15 cellular contexts compared by ENCODE assay signal in genomic region chr13:48231080-48231479, GRCh38. TPM values are rescaled to one million over a fixed set of nuclear protein-coding genes. Genes with fewer than 3 reads are reported as not detected.
DNase-seq lines count a peak whose midpoint lies in the region; ATAC-seq, FAIRE-seq and TF ChIP-seq lines count a peak whose summit lies in the region.
"Had no signal": no experiment of that assay in that cellular context is flagged by ENCODE, and none has a peak within 500 bp of the region (broad histone marks: within the 10 kb centered on the region; RNA-seq: fewer than 3 reads in every experiment).

No MANE protein-coding gene starts in this region.

- 25 to 28% methylated on average over 4 of the region's 4 CpGs for WGBS in aorta, 2 donors

- no peak for DNase-seq in stimulated activated naive CD8-positive, alpha-beta T cell treated with anti-CD3 and anti-CD28 coated beads, Interleukin-15, Interleukin-2, amounts not matched to agents 100 U/mL and 50 U/mL, for 24 hours
- DNase-seq in neural crest cell (ENCODE audit: low read depth, low spot score) (no peak), aorta (no peak), NCI-H1436 (lab: John Stamatoyannopoulos, UW) (no peak), NCI-H146 treated with DMSO at 0.1 percent for 48 hours (lab: John Stamatoyannopoulos, UW; ENCODE audit: unreplicated experiment) (no peak)
- DNase-seq: NCI-H446 treated with DMSO at 0.1 percent for 48 hours; SIG-M5; stimulated activated CD8-positive, alpha-beta memory T cell treated with anti-CD3 and anti-CD28 coated beads, Interleukin-4, amount 100 ng/mL, for 48 hours had no signal

- peak overlapping the region; percentile 91 for H3K4me3 Mint-ChIP-seq in stimulated activated naive CD8-positive, alpha-beta T cell treated with anti-CD3 and anti-CD28 coated beads, Interleukin-15, Interleukin-2, amounts not matched to agents 100 ng/mL and 50 ng/mL, for 24 hours
- peak overlapping the region; percentile 92 for H3K4me3 Mint-ChIP-seq in neural crest cell

- no peaks in the 10 kb centered on the region for H3K27me3 Mint-ChIP-seq in stimulated activated naive CD8-positive, alpha-beta T cell treated with anti-CD3 and anti-CD28 coated beads, Interleukin-15, Interleukin-2, amounts not matched to agents 100 ng/mL and 50 ng/mL, for 24 hours
- H3K27me3 Mint-ChIP-seq in neural crest cell (ENCODE audit: low read depth): peaks cover 5% of the 10 kb centered on the region

- no peaks in the 10 kb centered on the region for H3K9me3 Mint-ChIP-seq in stimulated activated naive CD8-positive, alpha-beta T cell treated with anti-CD3 and anti-CD28 coated beads, Interleukin-15, Interleukin-2, amounts not matched to agents 100 ng/mL and 50 ng/mL, for 24 hours
- H3K9me3 Mint-ChIP-seq in neural crest cell: no peaks in the 10 kb centered on the region

- H3K36me3 ChIP-seq in aorta (ENCODE audit: control insufficient read depth in 1 of 2, insufficient read depth in 2 of 2, low read length in 1 of 2): no peaks in the 10 kb centered on the region
- H3K36me3 ChIP-seq: BLaER1 had no signal

- H3K27me3 ChIP-seq in aorta (ENCODE audit: control insufficient read depth in 1 of 2, insufficient read depth in 2 of 2, low read length in 1 of 2): no peaks in the 10 kb centered on the region
- H3K27me3 ChIP-seq: BLaER1 had no signal

- peak; percentile 96 for FAIRE-seq in endometrium (lab: Jason Lieb, UNC)
- FAIRE-seq: bronchial epithelial cell had no signal

- H3K27ac Mint-ChIP-seq in stimulated activated naive CD8-positive, alpha-beta T cell treated with anti-CD3 and anti-CD28 coated beads, Interleukin-15, Interleukin-2, amounts not matched to agents 100 ng/mL and 50 ng/mL, for 24 hours: peak overlapping the region; percentile 56
- no peak overlapping the region for H3K27ac Mint-ChIP-seq in neural crest cell (ENCODE audit: unreplicated experiment)

- intact Hi-C loops in aorta (cut with DNase I): loop anchor here in 1 of 2 donors (10.0 kb wide), 1 partner anchor 74 kb away; the partner anchor contains the start of gene RB1

- H3K4me1 Mint-ChIP-seq in stimulated activated naive CD8-positive, alpha-beta T cell treated with anti-CD3 and anti-CD28 coated beads, Interleukin-15, Interleukin-2, amounts not matched to agents 100 ng/mL and 50 ng/mL, for 24 hours (ENCODE audit: low read depth): peaks cover 62% of the 10 kb centered on the region
- H3K4me1 Mint-ChIP-seq in neural crest cell: peaks cover 40% of the 10 kb centered on the region

- no peak overlapping the region for H3K27ac ChIP-seq in aorta (ENCODE audit: low read depth in 1 of 2, low read length in 2 of 2)
- H3K27ac ChIP-seq: BLaER1 had no signal

- H3K9me3 ChIP-seq in aorta (ENCODE audit: control insufficient read depth, low read length): no peaks in the 10 kb centered on the region
- H3K9me3 ChIP-seq: BLaER1 had no signal

- H3K4me3 ChIP-seq in aorta (ENCODE audit: low read length in 2 of 2): no peak overlapping the region
- H3K4me3 ChIP-seq: BLaER1, skin epidermis had no signal

- H3K4me1 ChIP-seq in aorta (ENCODE audit: control insufficient read depth in 1 of 2, insufficient read depth in 2 of 2, low read length in 2 of 2): peaks cover 0 to 6% of the 10 kb centered on the region in 2 donors

- peaks cover 3% of the 10 kb centered on the region for H3K36me3 Mint-ChIP-seq in stimulated activated naive CD8-positive, alpha-beta T cell treated with anti-CD3 and anti-CD28 coated beads, Interleukin-15, Interleukin-2, amounts not matched to agents 100 ng/mL and 50 ng/mL, for 24 hours (ENCODE audit: low read depth)
- no peaks in the 10 kb centered on the region for H3K36me3 Mint-ChIP-seq in neural crest cell (ENCODE audit: low read depth)

- TF ChIP-seq CTCF in neural crest cell (conservative IDR thresholded peaks at IDR 0.05): no peak

- no peak for ATAC-seq in stimulated activated naive CD8-positive, alpha-beta T cell treated with anti-CD3 and anti-CD28 coated beads, Interleukin-15, Interleukin-2, amounts not matched to agents 100 U/mL and 50 U/mL, for 24 hours
- ATAC-seq in aorta (ENCODE audit: low FRiP score) (peak; percentile 12), GM18868 (IDR thresholded peaks at IDR 0.05; ENCODE audit: unreplicated experiment) (no peak)
- ATAC-seq: HCT116 had no signal

RNA-seq across cellular contexts. Expression of gene ITM2B, which starts 1.9 kb away (rescaled TPM):
- total RNA-seq in neural crest cell: 126 and 127 TPM in 2 replicates
- total RNA-seq in aorta: 100 to 1,000 TPM; 549 to 771 TPM
- 100 to 1,000 TPM; 371 to 929 TPM for polyA plus RNA-seq in aorta
